ENCODE assay signal across 8 cellular contexts in genomic region chr20:3156811-3157619, GRCh38.
DNase-seq lines count a peak whose midpoint lies in the region; ATAC-seq and TF ChIP-seq lines count a peak whose summit lies in the region.

No MANE protein-coding gene starts in this region.

- DNase-seq in ELR (ENCODE audit: low read depth) (peak; percentile 24), NOMO-1 treated with dmso at 0.1 percent for 144 hours (lab: John Stamatoyannopoulos, UW; ENCODE audit: unreplicated experiment) (peak; percentile 24), fibroblast of mammary gland (ENCODE audit: low read depth) (peak; percentile 15), cortex of kidney (lab: John Stamatoyannopoulos, UW) (no peak), NK-92 (lab: John Stamatoyannopoulos, UW; ENCODE audit: unreplicated experiment) (no peak), ecto neural progenitor cell (ENCODE audit: low spot score) (no peak), NCI-H2107 treated with DMSO at 0.1 percent for 48 hours (lab: John Stamatoyannopoulos, UW; ENCODE audit: unreplicated experiment) (no peak)

- H3K4me3 ChIP-seq in fibroblast of mammary gland (ENCODE audit: control insufficient read depth, low read depth, low read length), result no peak overlapping the region

- TF ChIP-seq CTCF in fibroblast of mammary gland (conservative IDR thresholded peaks at IDR 0.05; ENCODE audit: control insufficient read depth, insufficient read depth, low read depth, low read length), result no peak

- ATAC-seq in GM21526 (IDR thresholded peaks at IDR 0.05; ENCODE audit: low FRiP score, unreplicated experiment), result peak; percentile 69

Comparison
In these comparisons a context has a peak if more than half of its experiments do, and no peak if none do; other contexts are left out.
1. DNase-seq: peak in ELR (single experiment), NOMO-1 treated with dmso at 0.1 percent for 144 hours (single experiment) and fibroblast of mammary gland (single experiment); none in cortex of kidney (single experiment), NK-92 (single experiment), ecto neural progenitor cell (single experiment) and NCI-H2107 treated with DMSO at 0.1 percent for 48 hours (single experiment).